ENCODE assay signal across 10 cellular contexts in genomic region chr2:89833116-89833779, GRCh38.
A peak's percentile ranks its signal among the peaks of the same experiment; 100 is the strongest.
DNase-seq lines count a peak whose midpoint lies in the region; ATAC-seq and TF ChIP-seq lines count a peak whose summit lies in the region.
"Had no signal": no experiment of that assay in that cellular context is flagged by ENCODE, and none has a peak within 500 bp of the region (broad histone marks: within the 10 kb centered on the region; RNA-seq: fewer than 3 reads in every experiment).

No MANE protein-coding gene starts in this region.

- no peak overlapping the region for H2AFZ ChIP-seq in MM.1S (ENCODE audit: low read length)
- no peak overlapping the region for H2AFZ ChIP-seq in GM23248

- H3K36me3 Mint-ChIP-seq in progenitor cell of endocrine pancreas (ENCODE audit: insufficient read depth): peaks cover 35% of the 10 kb centered on the region

- intact Hi-C loops in left lung (cut with DNase I): no loop called here

- no peak overlapping the region for H3K4me3 Mint-ChIP-seq in progenitor cell of endocrine pancreas (ENCODE audit: low read depth)

- H3K27ac ChIP-seq in left lung (no peak overlapping the region), MM.1S (ENCODE audit: low read length) (no peak overlapping the region), GM23248 (no peak overlapping the region)

- no peaks in the 10 kb centered on the region for H3K9me2 ChIP-seq in MM.1S (replicated peaks; ENCODE audit: insufficient read depth, low read length)
- H3K9me2 ChIP-seq in GM23248 (ENCODE audit: insufficient read depth): peaks cover 5% of the 10 kb centered on the region; the same call in 1 of the 2 replicates

- no peaks in the 10 kb centered on the region for H3K36me3 ChIP-seq in left lung
- H3K36me3 ChIP-seq in MM.1S (replicated peaks; ENCODE audit: insufficient read depth, low read length): no peaks in the 10 kb centered on the region
- H3K36me3 ChIP-seq in GM23248 (ENCODE audit: low read depth): no peaks in the 10 kb centered on the region

- H3F3A ChIP-seq in MM.1S (ENCODE audit: insufficient read depth, low read length) (no peaks in the 10 kb centered on the region), GM23248 (ENCODE audit: insufficient read depth) (no peaks in the 10 kb centered on the region)

- in situ Hi-C loops in GM23248 (cut with MboI): no loop called here

- H3K79me2 ChIP-seq in MM.1S (ENCODE audit: low read length): no peaks in the 10 kb centered on the region
- H3K79me2 ChIP-seq in GM23248 (ENCODE audit: insufficient read depth): no peaks in the 10 kb centered on the region

- H3K4me2 ChIP-seq in MM.1S (ENCODE audit: low read depth, low read length) (no peak overlapping the region), GM23248 (ENCODE audit: unreplicated experiment) (no peak overlapping the region)

- 17 to 24% methylated on average over 12 of the region's 12 CpGs for WGBS in GM23248 (ENCODE audit: low coverage in 1 of 2, low lambda C conversion rate in 2 of 2, missing lambda C conversion rate in 2 of 2), 2 experiments

- H3K4me1 Mint-ChIP-seq in progenitor cell of endocrine pancreas (ENCODE audit: low read depth): no peaks in the 10 kb centered on the region

- H4K20me1 ChIP-seq in MM.1S (ENCODE audit: insufficient read depth, low read length) (no peaks in the 10 kb centered on the region), GM23248 (ENCODE audit: insufficient read depth) (no peaks in the 10 kb centered on the region)

- peaks cover 21% of the 10 kb centered on the region for H3K9me3 Mint-ChIP-seq in progenitor cell of endocrine pancreas (ENCODE audit: low read depth)

- H3K9ac ChIP-seq in MM.1S (ENCODE audit: low read length): no peak overlapping the region
- H3K9ac ChIP-seq in GM23248: no peak overlapping the region

- no peak for TF ChIP-seq CTCF in left lung (IDR thresholded peaks at IDR 0.05)
- TF ChIP-seq CTCF in MM.1S (IDR thresholded peaks at IDR 0.05; ENCODE audit: low read length): no peak
- no peak for TF ChIP-seq CTCF in progenitor cell of endocrine pancreas (IDR thresholded peaks at IDR 0.05; ENCODE audit: unreplicated experiment)

- ATAC-seq in GM18861 (IDR thresholded peaks at IDR 0.05; ENCODE audit: unreplicated experiment) (peak; percentile 38), GM21786 (IDR thresholded peaks at IDR 0.05; ENCODE audit: unreplicated experiment) (peak; percentile 34), HG03460 (IDR thresholded peaks at IDR 0.05; ENCODE audit: unreplicated experiment) (peak; percentile 49), left lung (peak; percentile 62)

- no peak overlapping the region for H3K27ac Mint-ChIP-seq in progenitor cell of endocrine pancreas

- H3K27me3 ChIP-seq in left lung (no peaks in the 10 kb centered on the region), MM.1S (replicated peaks; ENCODE audit: insufficient read depth, low read length) (no peaks in the 10 kb centered on the region), GM23248 (replicated peaks; ENCODE audit: insufficient read depth) (no peaks in the 10 kb centered on the region)

- no peaks in the 10 kb centered on the region for H3K27me3 Mint-ChIP-seq in progenitor cell of endocrine pancreas

- DNase-seq in left lung (no peak), SW 1271 (lab: John Stamatoyannopoulos, UW) (no peak), MM.1S (no peak), GM23248 (no peak), progenitor cell of endocrine pancreas (ENCODE audit: low spot score, unreplicated experiment) (no peak)
- DNase-seq: DMS79 treated with DMSO at 0.1 percent for 48 hours, substantia nigra had no signal

- peaks cover 0 to 4% of the 10 kb centered on the region in 2 donors for H3K9me3 ChIP-seq in left lung
- 0 out of 2 replicates have a peak, but pooled peaks cover 3% of the 10 kb centered on the region for H3K9me3 ChIP-seq in MM.1S (replicated peaks; ENCODE audit: insufficient read depth, low read length)
- H3K9me3 ChIP-seq in GM23248 (ENCODE audit: low read depth): peaks cover 2% of the 10 kb centered on the region

- no peak overlapping the region for H3K4me3 ChIP-seq in left lung
- no peak overlapping the region for H3K4me3 ChIP-seq in MM.1S (ENCODE audit: low read length)
- H3K4me3 ChIP-seq in GM23248: no peak overlapping the region

- H3K4me1 ChIP-seq in left lung (no peaks in the 10 kb centered on the region), MM.1S (ENCODE audit: low read length) (no peaks in the 10 kb centered on the region), GM23248 (ENCODE audit: insufficient read depth) (no peaks in the 10 kb centered on the region)
